In genomic region chr1:64903593-64903992, GRCh38 we compare ENCODE assay signal across 21 cellular contexts.
DNase-seq lines count a peak whose midpoint lies in the region; ATAC-seq, FAIRE-seq and TF ChIP-seq lines count a peak whose summit lies in the region.
"Had no signal": no experiment of that assay in that cellular context is flagged by ENCODE, and none has a peak within 500 bp of the region (broad histone marks: within the 10 kb centered on the region; RNA-seq: fewer than 3 reads in every experiment).

No MANE protein-coding gene starts in this region.

- POLR2A ChIA-PET in A549 (lab: Yijun Ruan, JAX): no interaction called here
- POLR2A ChIA-PET in CD4-positive, alpha-beta T cell (lab: Charles Lee): interaction anchor here (0.7 to 1.3 kb wide), 3 partner anchors 11 to 62 kb away, joined by 3 to 5 read pairs (median 3); partner anchors contain the start of gene JAK1

- peaks cover 4% of the 10 kb centered on the region for H3K36me3 Mint-ChIP-seq in CD4-positive, alpha-beta T cell (ENCODE audit: low read depth)
- no peaks in the 10 kb centered on the region for H3K36me3 Mint-ChIP-seq in T-helper 17 cell (ENCODE audit: low read depth)
- H3K36me3 Mint-ChIP-seq in natural killer cell treated with Interleukin-12 subunit alpha and Interleukin-12 subunit beta and Interleukin-15 and Interleukin-18, amount 100 ng/mL, for 72 hours: no peaks in the 10 kb centered on the region

- H3K4me3 ChIP-seq in A549 (no peak overlapping the region), breast epithelium (no peak overlapping the region)
- H3K4me3 ChIP-seq: K562, MG63 had no signal

- no peak for TF ChIP-seq EP300 in A549 (IDR thresholded peaks at IDR 0.05)

- peak overlapping the region; percentile 5; the same call in 1 of the 3 replicates for H3K4me2 ChIP-seq in A549

- H3K27ac ChIP-seq in A549 (peak overlapping the region in 1 of 2 experiments; percentile 64; a peak in 3 of 6 replicates), breast epithelium (no peak overlapping the region)
- H3K27ac ChIP-seq in CD4-positive, alpha-beta T cell (ENCODE audit: low read depth, low read length): no peak overlapping the region

- 35% methylated on average over 1 of the region's 1 CpG for WGBS in A549 (ENCODE audit: missing lambda C conversion rate)

- H3K9me3 ChIP-seq in A549 (no peaks in the 10 kb centered on the region), T-helper 17 cell (ENCODE audit: control insufficient read depth, low read length, poor library complexity, severe bottlenecking) (no peaks in the 10 kb centered on the region), breast epithelium (no peaks in the 10 kb centered on the region)
- H3K9me3 ChIP-seq in CD4-positive, alpha-beta T cell (ENCODE audit: control insufficient read depth, low read length): no peaks in the 10 kb centered on the region
- H3K9me3 ChIP-seq: MG63 had no signal

- intact Hi-C loops in CD4-positive, alpha-beta T cell (cut with DNase I, micrococcal nuclease): no loop called here
- intact Hi-C loops in breast epithelium (cut with DNase I; ENCODE audit: low total_unique reads): no loop called here

- no peak for FAIRE-seq in A549 (lab: Jason Lieb, UNC)
- FAIRE-seq: K562 had no signal

- H3K4me1 ChIP-seq in A549 (peaks cover 96% of the 10 kb centered on the region), breast epithelium (peaks cover 0 to 4% of the 10 kb centered on the region in 2 donors)

- TF ChIP-seq POLR2A in A549 (IDR thresholded peaks at IDR 0.05; ENCODE audit: low read length) (no peak), breast epithelium (IDR thresholded peaks at IDR 0.05) (no peak)

- H3K4me3 Mint-ChIP-seq in CD4-positive, alpha-beta T cell: peak overlapping the region; percentile 21
- H3K4me3 Mint-ChIP-seq in T-helper 17 cell: no peak overlapping the region
- no peak overlapping the region for H3K4me3 Mint-ChIP-seq in natural killer cell treated with Interleukin-12 subunit alpha and Interleukin-12 subunit beta and Interleukin-15 and Interleukin-18, amount 100 ng/mL, for 72 hours
- H3K4me3 Mint-ChIP-seq: H9, HFFc6 had no signal

- no peak for DNase-seq in A549 (ENCODE audit: low read depth in 1 of 2, low spot score in 1 of 2)
- no peak for DNase-seq in CD4-positive, alpha-beta T cell
- DNase-seq in T-helper 17 cell: no peak
- no peak for DNase-seq in natural killer cell treated with Interleukin-12 subunit alpha and Interleukin-12 subunit beta and Interleukin-15 and Interleukin-18, amount 100 ng/mL, for 72 hours (ENCODE audit: low spot score)
- no peak for DNase-seq in breast epithelium (ENCODE audit: low spot score in 2 of 2)
- DNase-seq: Calu3; CD8-positive, alpha-beta memory T cell; GDM1; H9; HFFc6; MG63; NCI-H1417; NCI-H187; NCI-H446; NCI-H526 treated with DMSO at 0.1 percent for 48 hours; PC-3; RPMI8226; SHP77 had no signal

- H3K36me3 ChIP-seq in breast epithelium: no peaks in the 10 kb centered on the region
- H3K36me3 ChIP-seq: MG63 had no signal

- H3K4me1 Mint-ChIP-seq in CD4-positive, alpha-beta T cell (ENCODE audit: low read depth): peaks cover 98% of the 10 kb centered on the region
- H3K4me1 Mint-ChIP-seq in T-helper 17 cell: peaks cover 83% of the 10 kb centered on the region
- H3K4me1 Mint-ChIP-seq in natural killer cell treated with Interleukin-12 subunit alpha and Interleukin-12 subunit beta and Interleukin-15 and Interleukin-18, amount 100 ng/mL, for 72 hours (ENCODE audit: low read depth in 2 of 2): peaks cover 77 to 91% of the 10 kb centered on the region in 2 donors

- H3K27ac Mint-ChIP-seq in CD4-positive, alpha-beta T cell: peak overlapping the region; percentile 34
- H3K27ac Mint-ChIP-seq in T-helper 17 cell: peak overlapping the region; percentile 85
- peak overlapping the region; percentile 10 to 32 for H3K27ac Mint-ChIP-seq in natural killer cell treated with Interleukin-12 subunit alpha and Interleukin-12 subunit beta and Interleukin-15 and Interleukin-18, amount 100 ng/mL, for 72 hours
- H3K27ac Mint-ChIP-seq: HFFc6 had no signal

- no peak for TF ChIP-seq RAD21 in A549 (conservative IDR thresholded peaks at IDR 0.05 in 1 of 2, IDR thresholded peaks at IDR 0.05 in 1 of 2)

- CTCF ChIA-PET in A549 (lab: Yijun Ruan, JAX): interaction anchor here (1.2 to 1.4 kb wide), 2 partner anchors 16 to 17 kb away, joined by 3 to 4 read pairs; no protein-coding TSS in a partner anchor
- CTCF ChIA-PET in CD4-positive, alpha-beta T cell (lab: Charles Lee): interaction anchor here (0.9 to 1.5 kb wide), 6 partner anchors 10 to 172 kb away, joined by 3 to 5 read pairs (median 4); no protein-coding TSS in a partner anchor

- ATAC-seq in A549 (no peak), T-helper 17 cell (no peak), GM21737 (IDR thresholded peaks at IDR 0.05; ENCODE audit: unreplicated experiment) (no peak), GM19023 (IDR thresholded peaks at IDR 0.05; ENCODE audit: unreplicated experiment) (no peak)
- no peak for ATAC-seq in CD4-positive, alpha-beta T cell (ENCODE audit: poor library complexity)
- ATAC-seq in natural killer cell treated with Interleukin-12 subunit alpha and Interleukin-12 subunit beta and Interleukin-15 and Interleukin-18, amount 100 ng/mL, for 72 hours: no peak
- ATAC-seq: K562, PC-3 had no signal

- no peaks in the 10 kb centered on the region for H3K9me3 Mint-ChIP-seq in CD4-positive, alpha-beta T cell
- H3K9me3 Mint-ChIP-seq in natural killer cell treated with Interleukin-12 subunit alpha and Interleukin-12 subunit beta and Interleukin-15 and Interleukin-18, amount 100 ng/mL, for 72 hours: no peaks in the 10 kb centered on the region
- H3K9me3 Mint-ChIP-seq: CD8-positive, alpha-beta memory T cell; H9; HFFc6 had no signal

- no peaks in the 10 kb centered on the region for H3K27me3 Mint-ChIP-seq in CD4-positive, alpha-beta T cell
- H3K27me3 Mint-ChIP-seq in T-helper 17 cell: no peaks in the 10 kb centered on the region
- H3K27me3 Mint-ChIP-seq in natural killer cell treated with Interleukin-12 subunit alpha and Interleukin-12 subunit beta and Interleukin-15 and Interleukin-18, amount 100 ng/mL, for 72 hours: no peaks in the 10 kb centered on the region
- H3K27me3 Mint-ChIP-seq: CD8-positive, alpha-beta memory T cell had no signal

- TF ChIP-seq CTCF in A549 (IDR thresholded peaks at IDR 0.05): no peak
- no peak for TF ChIP-seq CTCF in CD4-positive, alpha-beta T cell (IDR thresholded peaks at IDR 0.05)
- TF ChIP-seq CTCF in breast epithelium (IDR thresholded peaks at IDR 0.05): no peak

- no peaks in the 10 kb centered on the region for H3K27me3 ChIP-seq in CD4-positive, alpha-beta T cell (ENCODE audit: control insufficient read depth, insufficient read depth, low read length)
- H3K27me3 ChIP-seq in breast epithelium: no peaks in the 10 kb centered on the region
- H3K27me3 ChIP-seq: MG63 had no signal

TF ChIP-seq in A549, 52 proteins besides CTCF, POLR2A, EP300 and RAD21:
- TF ChIP-seq PBX3 (IDR thresholded peaks at IDR 0.05): no peak
- TF ChIP-seq KDM1A (IDR thresholded peaks at IDR 0.05; ENCODE audit: low read depth): no peak
- no peak for TF ChIP-seq HOXB13 (CRISPR knock-in tag; IDR thresholded peaks at IDR 0.05; ENCODE audit: low read depth)
- TF ChIP-seq HDAC2 (IDR thresholded peaks at IDR 0.05): no peak
- TF ChIP-seq ELK1 (IDR thresholded peaks at IDR 0.05; ENCODE audit: low read depth, low read length): no peak
- no peak for TF ChIP-seq RARB (CRISPR knock-in tag; IDR thresholded peaks at IDR 0.05)
- TF ChIP-seq NR3C1 (IDR thresholded peaks at IDR 0.05): no peak
- TF ChIP-seq CBX2 (IDR thresholded peaks at IDR 0.05; ENCODE audit: borderline replicate concordance, low read depth): no peak
- no peak for TF ChIP-seq E2F6 (IDR thresholded peaks at IDR 0.05; ENCODE audit: borderline replicate concordance, low read depth)
- no peak for TF ChIP-seq CBX8 (IDR thresholded peaks at IDR 0.05)
- no peak for TF ChIP-seq USF2 (IDR thresholded peaks at IDR 0.05)
- TF ChIP-seq MAFK (IDR thresholded peaks at IDR 0.05; ENCODE audit: partially characterized antibody): no peak
- no peak for TF ChIP-seq PHF8 (IDR thresholded peaks at IDR 0.05; ENCODE audit: borderline replicate concordance, low read depth)
- TF ChIP-seq HOXA7 (CRISPR knock-in tag; IDR thresholded peaks at IDR 0.05): no peak
- no peak for TF ChIP-seq SREBF2 (IDR thresholded peaks at IDR 0.05)
- no peak for TF ChIP-seq HOXB5 (CRISPR knock-in tag; IDR thresholded peaks at IDR 0.05)

Comparison
In these comparisons a context has a peak if more than half of its experiments do, and no peak if none do; other contexts are left out.
1. H3K27ac Mint-ChIP-seq: peak in every context shown above with its lines; median percentile 85 in T-helper 17 cell; 34 in CD4-positive, alpha-beta T cell; 21 in natural killer cell treated with Interleukin-12 subunit alpha and Interleukin-12 subunit beta and Interleukin-15 and Interleukin-18, amount 100 ng/mL, for 72 hours.